In genomic region chr3:79414035-79414434, GRCh38 we compare ENCODE assay signal across 18 cellular contexts.
"Had no signal": no experiment of that assay in that cellular context is flagged by ENCODE, and none has a peak within 500 bp of the region (broad histone marks: within the 10 kb centered on the region; RNA-seq: fewer than 3 reads in every experiment).

No MANE protein-coding gene starts in this region.

- H3K27ac ChIP-seq: colonic mucosa, esophagus squamous epithelium, foreskin keratinocyte, hepatocyte, pancreas, suprapubic skin, thyroid gland, vagina had no signal

- H3K79me2 ChIP-seq: hepatocyte had no signal

- FAIRE-seq: pancreas had no signal

- H3K27me3 ChIP-seq: colonic mucosa, esophagus squamous epithelium, foreskin keratinocyte, hepatocyte, pancreas, suprapubic skin, thyroid gland, upper lobe of left lung, vagina had no signal

- H3K4me3 ChIP-seq: colonic mucosa, esophagus squamous epithelium, hepatocyte, pancreas, suprapubic skin, thyroid gland, upper lobe of left lung, vagina had no signal

- H2AFZ ChIP-seq: hepatocyte had no signal

- DNase-seq: colonic mucosa; dermis blood vessel endothelial cell; esophagus squamous epithelium; foreskin keratinocyte; head of caudate nucleus; left colon; occipital lobe; right cardiac atrium; stimulated activated CD4-positive, alpha-beta T cell treated with anti-CD3 and anti-CD28 coated beads, Interleukin-4, amount 100 ng/mL, for 1 hour; stimulated activated CD8-positive, alpha-beta memory T cell treated with anti-CD3 and anti-CD28 coated beads, Interleukin-4, amount 100 ng/mL, for 48 hours; stimulated activated naive CD8-positive, alpha-beta T cell treated with anti-CD3 and anti-CD28 coated beads, Interleukin-15, Interleukin-2, amounts not matched to agents 100 U/mL and 50 U/mL, for 24 hours; thyroid gland; upper lobe of left lung had no signal

- H3K4me2 ChIP-seq: hepatocyte had no signal

- ATAC-seq: left colon; stimulated activated effector memory CD8-positive, alpha-beta T cell treated with anti-CD3 and anti-CD28 coated beads, Interleukin-12 subunit alpha, Interleukin-12 subunit beta, amount 100 ng/mL, for 72 hours; stimulated activated naive CD8-positive, alpha-beta T cell treated with anti-CD3 and anti-CD28 coated beads, Interleukin-15, Interleukin-2, amounts not matched to agents 100 U/mL and 50 U/mL, for 24 hours had no signal

- H3K4me1 ChIP-seq: colonic mucosa, esophagus squamous epithelium, pancreas, thyroid gland, upper lobe of left lung, vagina had no signal

- H3K9me3 ChIP-seq: colonic mucosa, esophagus squamous epithelium, pancreas, suprapubic skin, thyroid gland, upper lobe of left lung, vagina had no signal

- H3K36me3 ChIP-seq: colonic mucosa, esophagus squamous epithelium, pancreas, suprapubic skin, thyroid gland, upper lobe of left lung, vagina had no signal
